Comparison of ENCODE assay signal across 33 cellular contexts in the genomic region with DNA sequence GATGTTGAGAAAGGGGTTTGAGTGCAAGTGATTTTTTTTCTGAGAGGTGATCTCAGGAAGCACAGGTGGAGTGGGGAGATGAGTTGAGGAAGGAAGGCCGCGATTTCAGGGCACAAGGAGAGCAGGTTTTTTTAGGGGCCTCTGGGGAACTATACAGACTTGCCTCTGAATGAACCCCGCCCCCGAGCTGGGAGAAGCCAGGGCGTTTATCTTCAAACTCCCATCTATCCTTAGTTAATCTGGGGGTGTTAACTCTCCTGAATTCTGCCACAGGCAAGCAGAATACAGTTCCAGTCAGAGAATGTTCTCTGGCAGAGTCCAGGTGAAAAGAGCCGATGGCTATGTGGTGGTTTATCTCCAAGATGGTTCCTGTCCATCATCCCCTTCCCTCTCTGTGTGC.
"Had no signal": no experiment of that assay in that cellular context is flagged by ENCODE, and none has a peak within 500 bp of the region (broad histone marks: within the 10 kb centered on the region; RNA-seq: fewer than 3 reads in every experiment).

No MANE protein-coding gene starts in this region.

- H3K9me3 Mint-ChIP-seq: activated naive CD4-positive, alpha-beta T cell treated with anti-CD3 and anti-CD28 coated beads for 36 hours; activated naive CD4-positive, alpha-beta T cell treated with anti-CD3 and anti-CD28 coated beads, Interleukin-2, amount 10 ng/mL, durations not matched to agents 7 days and 5 days; activated naive CD4-positive, alpha-beta T cell treated with anti-CD3 and anti-CD28 coated beads, Interleukin-2, amount 50 U/mL, for 24 hours; activated naive CD4-positive, alpha-beta T cell treated with anti-CD3 and anti-CD28 coated beads, Interleukin-2, amount 50 U/mL, for 72 hours; activated naive CD8-positive, alpha-beta T cell treated with anti-CD3 and anti-CD28 coated beads for 36 hours; activated naive CD8-positive, alpha-beta T cell treated with anti-CD3 and anti-CD28 coated beads, Interleukin-2, amount 10 ng/mL, durations not matched to agents 7 days and 5 days; activated naive CD8-positive, alpha-beta T cell treated with anti-CD3 and anti-CD28 coated beads, Interleukin-2, amount 50 U/mL, for 24 hours; activated T-cell treated with anti-CD3 and anti-CD28 coated beads, Interleukin-2, amount 50 U/mL, for 24 hours; activated T-cell treated with anti-CD3 and anti-CD28 coated beads, Interleukin-2, amount 50 U/mL, for 4 hours; activated T-cell treated with anti-CD3 and anti-CD28 coated beads, Interleukin-2, amount 50 U/mL, for 72 hours; activated T-helper 1 cell treated with anti-CD3 and anti-CD28 coated beads, Interleukin-12 subunit alpha, Interleukin-12 subunit beta, Interleukin-2, Interleukin-4 antibody, amounts not matched to agents 30 ng/mL and 10 ng/mL and 1 ng/mL, durations not matched to agents 14 hours and 24 hours and 36 hours; activated T-helper 17 cell treated with anti-CD3 and anti-CD28 coated beads, Interleukin-2, amount 50 U/mL, for 72 hours; activated T-helper 2 cell treated with anti-CD3 and anti-CD28 coated beads, Interferon-gamma antibody, Interleukin-2, Interleukin-4, amounts not matched to agents 10 μg/mL and 5 μg/mL and 100 μg/mL, durations not matched to agents 14 hours and 24 hours and 36 hours; central memory CD8-positive, alpha-beta T cell had no signal

- DNase-seq: activated effector memory CD4-positive, alpha-beta T cell treated with anti-CD3 and anti-CD28 coated beads, Interleukin-2, amount 50 U/mL, for 16 hours; activated effector memory CD4-positive, alpha-beta T cell treated with Interleukin-2 at 50 U/mL for 16 hours; activated gamma-delta T cell; activated gamma-delta T cell treated with Interleukin-2 at 50 U/mL for 16 hours; activated naive CD4-positive, alpha-beta T cell; activated naive CD4-positive, alpha-beta T cell treated with anti-CD3 and anti-CD28 coated beads for 36 hours; activated naive CD4-positive, alpha-beta T cell treated with anti-CD3 and anti-CD28 coated beads, Interleukin-2, amount 10 ng/mL, durations not matched to agents 7 days and 5 days; activated naive CD4-positive, alpha-beta T cell treated with anti-CD3 and anti-CD28 coated beads, Interleukin-2, amount 50 U/mL, for 16 hours; activated naive CD4-positive, alpha-beta T cell treated with Interleukin-2 at 50 U/mL for 16 hours; activated naive CD8-positive, alpha-beta T cell treated with anti-CD3 and anti-CD28 coated beads for 36 hours; activated naive CD8-positive, alpha-beta T cell treated with anti-CD3 and anti-CD28 coated beads, Interleukin-2, amount 10 ng/mL, durations not matched to agents 7 days and 5 days; activated naive CD8-positive, alpha-beta T cell treated with anti-CD3 and anti-CD28 coated beads, Interleukin-2, amount 50 U/mL, for 24 hours; activated T-cell treated with anti-CD3 and anti-CD28 coated beads, Interleukin-2, amount 50 U/mL, for 24 hours; activated T-cell treated with anti-CD3 and anti-CD28 coated beads, Interleukin-2, amount 50 U/mL, for 4 hours; activated T-cell treated with anti-CD3 and anti-CD28 coated beads, Interleukin-2, amount 50 U/mL, for 48 hours; activated T-cell treated with anti-CD3 and anti-CD28 coated beads, Interleukin-2, amount 50 U/mL, for 72 hours; adrenal gland; amniotic stem cell; amygdala; anterior cingulate cortex; aorta; body of pancreas; brain microvascular endothelial cell; central memory CD4-positive, alpha-beta T cell; cerebellar nuclear complex had no signal

- H3K36me3 Mint-ChIP-seq: activated naive CD4-positive, alpha-beta T cell treated with anti-CD3 and anti-CD28 coated beads, Interleukin-2, amount 10 ng/mL, durations not matched to agents 7 days and 5 days; activated naive CD4-positive, alpha-beta T cell treated with anti-CD3 and anti-CD28 coated beads, Interleukin-2, amount 50 U/mL, for 24 hours; activated naive CD8-positive, alpha-beta T cell treated with anti-CD3 and anti-CD28 coated beads for 36 hours; activated naive CD8-positive, alpha-beta T cell treated with anti-CD3 and anti-CD28 coated beads, Interleukin-2, amount 10 ng/mL, durations not matched to agents 7 days and 5 days; brain had no signal

- H3K4me1 Mint-ChIP-seq: activated T-helper 17 cell treated with anti-CD3 and anti-CD28 coated beads, Interleukin-2, amount 50 U/mL, for 72 hours had no signal

- H3K4me3 Mint-ChIP-seq: activated naive CD4-positive, alpha-beta T cell treated with anti-CD3 and anti-CD28 coated beads for 36 hours; activated naive CD4-positive, alpha-beta T cell treated with anti-CD3 and anti-CD28 coated beads, Interleukin-2, amount 10 ng/mL, durations not matched to agents 7 days and 5 days; activated naive CD4-positive, alpha-beta T cell treated with anti-CD3 and anti-CD28 coated beads, Interleukin-2, amount 50 U/mL, for 24 hours; activated naive CD8-positive, alpha-beta T cell; activated naive CD8-positive, alpha-beta T cell treated with anti-CD3 and anti-CD28 coated beads for 36 hours; activated naive CD8-positive, alpha-beta T cell treated with anti-CD3 and anti-CD28 coated beads, Interleukin-2, amount 10 ng/mL, durations not matched to agents 7 days and 5 days; activated naive CD8-positive, alpha-beta T cell treated with anti-CD3 and anti-CD28 coated beads, Interleukin-2, amount 50 U/mL, for 24 hours; activated T-cell treated with anti-CD3 and anti-CD28 coated beads, Interleukin-2, amount 50 U/mL, for 24 hours; activated T-cell treated with anti-CD3 and anti-CD28 coated beads, Interleukin-2, amount 50 U/mL, for 4 hours; activated T-cell treated with anti-CD3 and anti-CD28 coated beads, Interleukin-2, amount 50 U/mL, for 72 hours; activated T-helper 1 cell treated with anti-CD3 and anti-CD28 coated beads, Interleukin-12 subunit alpha, Interleukin-12 subunit beta, Interleukin-2, Interleukin-4 antibody, amounts not matched to agents 30 ng/mL and 10 ng/mL and 1 ng/mL, durations not matched to agents 14 hours and 24 hours and 36 hours; activated T-helper 17 cell treated with anti-CD3 and anti-CD28 coated beads, Interleukin-2, amount 50 U/mL, for 72 hours; brain; central memory CD8-positive, alpha-beta T cell had no signal

- H3K27ac Mint-ChIP-seq: activated naive CD4-positive, alpha-beta T cell treated with anti-CD3 and anti-CD28 coated beads for 36 hours; activated naive CD4-positive, alpha-beta T cell treated with anti-CD3 and anti-CD28 coated beads, Interleukin-2, amount 10 ng/mL, durations not matched to agents 7 days and 5 days; activated naive CD4-positive, alpha-beta T cell treated with anti-CD3 and anti-CD28 coated beads, Interleukin-2, amount 50 U/mL, for 24 hours; activated naive CD4-positive, alpha-beta T cell treated with anti-CD3 and anti-CD28 coated beads, Interleukin-2, amount 50 U/mL, for 72 hours; activated naive CD8-positive, alpha-beta T cell; activated naive CD8-positive, alpha-beta T cell treated with anti-CD3 and anti-CD28 coated beads for 36 hours; activated naive CD8-positive, alpha-beta T cell treated with anti-CD3 and anti-CD28 coated beads, Interleukin-2, amount 10 ng/mL, durations not matched to agents 7 days and 5 days; activated naive CD8-positive, alpha-beta T cell treated with anti-CD3 and anti-CD28 coated beads, Interleukin-2, amount 50 U/mL, for 24 hours; activated T-cell treated with anti-CD3 and anti-CD28 coated beads, Interleukin-2, amount 50 U/mL, for 24 hours; activated T-cell treated with anti-CD3 and anti-CD28 coated beads, Interleukin-2, amount 50 U/mL, for 72 hours; activated T-helper 1 cell treated with anti-CD3 and anti-CD28 coated beads, Interleukin-12 subunit alpha, Interleukin-12 subunit beta, Interleukin-2, Interleukin-4 antibody, amounts not matched to agents 30 ng/mL and 10 ng/mL and 1 ng/mL, durations not matched to agents 14 hours and 24 hours and 36 hours; activated T-helper 17 cell treated with anti-CD3 and anti-CD28 coated beads, Interleukin-2, amount 50 U/mL, for 72 hours; activated T-helper 2 cell treated with anti-CD3 and anti-CD28 coated beads, Interferon-gamma antibody, Interleukin-2, Interleukin-4, amounts not matched to agents 10 μg/mL and 5 μg/mL and 100 μg/mL, durations not matched to agents 14 hours and 24 hours and 36 hours had no signal
